Comparison of ENCODE assay signal across 19 cellular contexts in genomic region chr7:80885774-80886173, GRCh38. TPM values are rescaled to one million over a fixed set of nuclear protein-coding genes. Genes with fewer than 3 reads are reported as not detected.
A peak's percentile ranks its signal among the peaks of the same experiment; 100 is the strongest.
DNase-seq lines count a peak whose midpoint lies in the region; ATAC-seq, FAIRE-seq and TF ChIP-seq lines count a peak whose summit lies in the region.
"Had no signal": no experiment of that assay in that cellular context is flagged by ENCODE, and none has a peak within 500 bp of the region (broad histone marks: within the 10 kb centered on the region; RNA-seq: fewer than 3 reads in every experiment).

No MANE protein-coding gene starts in this region.

- no peak overlapping the region for H3K4me2 ChIP-seq in PC-3 (ENCODE audit: low read length)

- no peak overlapping the region for H3K9ac ChIP-seq in PC-3 (ENCODE audit: low read length)

- H3K27me3 ChIP-seq in Panc1 (ENCODE audit: control insufficient read depth, insufficient read depth, low read length) (no peaks in the 10 kb centered on the region), tibial artery (no peaks in the 10 kb centered on the region), PC-3 (ENCODE audit: low read length) (no peaks in the 10 kb centered on the region)
- H3K27me3 ChIP-seq: right lobe of liver had no signal

- H3K4me3 ChIP-seq in Panc1 (ENCODE audit: low read depth in 2 of 2, low read length in 2 of 2) = no peak overlapping the region
- H3K4me3 ChIP-seq in tibial artery = no peak overlapping the region
- H3K4me3 ChIP-seq in PC-3 (ENCODE audit: low read length) = no peak overlapping the region
- H3K4me3 ChIP-seq: right lobe of liver had no signal

- H3K4me1 ChIP-seq in Panc1 (ENCODE audit: control insufficient read depth, insufficient read depth, low read length) (peaks cover 74% of the 10 kb centered on the region), tibial artery (peaks cover 0 to 59% (median 23%) of the 10 kb centered on the region in 4 donors), PC-3 (ENCODE audit: insufficient read depth, low read length) (peaks cover 25% of the 10 kb centered on the region)
- H3K4me1 ChIP-seq: right lobe of liver had no signal

- DNase-seq in NCI-H748 (lab: John Stamatoyannopoulos, UW; ENCODE audit: unreplicated experiment) = peak; percentile 52
- DNase-seq in NCI-H748 treated with DMSO at 0.1 percent for 48 hours (lab: John Stamatoyannopoulos, UW) = no peak
- no peak for DNase-seq in Panc1 (ENCODE audit: low read depth, low spot score)
- peak; percentile 56 for DNase-seq in globus pallidus (ENCODE audit: low spot score)
- no peak for DNase-seq in tibial artery
- no peak for DNase-seq in PC-3
- no peak for DNase-seq in D721Med (ENCODE audit: insufficient read length, low spot score)
- no peak for DNase-seq in SW 1271 (lab: John Stamatoyannopoulos, UW)
- DNase-seq: activated CD8-positive, alpha-beta memory T cell treated with anti-CD3 and anti-CD28 coated beads, Interleukin-2, amount 50 U/mL, for 4 hours; activated naive CD8-positive, alpha-beta T cell treated with anti-CD3 and anti-CD28 coated beads for 36 hours; C1 segment of cervical spinal cord; hippocampal formation; NCI-H187; NCI-H510A treated with DMSO at 0.1 percent for 48 hours; right lobe of liver; T-helper 2 cell had no signal

- no TSS peak for BruUV-seq in Panc1 (replicated peaks; lab: Mats Ljungman, UMichigan)
- no TSS peak for BruUV-seq in PC-3 (replicated peaks; lab: Mats Ljungman, UMichigan)

- ATAC-seq in Panc1 (no peak), PC-3 (no peak)
- ATAC-seq: right lobe of liver had no signal

- peak overlapping the region; percentile 92 for H3K27ac ChIP-seq in Panc1 (ENCODE audit: low read length)
- peak overlapping the region; percentile 72 to 76 for H3K27ac ChIP-seq in tibial artery
- H3K27ac ChIP-seq in PC-3 (ENCODE audit: low read length) = no peak overlapping the region
- H3K27ac ChIP-seq: right lobe of liver had no signal

- peaks cover 5% of the 10 kb centered on the region for H3F3A ChIP-seq in PC-3 (ENCODE audit: low read length, unreplicated experiment)

- H4K20me1 ChIP-seq in PC-3 (ENCODE audit: low read length) = no peaks in the 10 kb centered on the region

- TF ChIP-seq CTCF in Panc1 (IDR thresholded peaks at IDR 0.05) (no peak), tibial artery (IDR thresholded peaks at IDR 0.05) (no peak), PC-3 (conservative IDR thresholded peaks at IDR 0.05; ENCODE audit: low read depth, low read length) (no peak), D721Med (IDR thresholded peaks at IDR 0.05; ENCODE audit: insufficient read depth, missing control alignments) (no peak)

- intact Hi-C loops in Panc1 (cut with micrococcal nuclease; ENCODE audit: unreplicated experiment) = no loop called here
- intact Hi-C loops in tibial artery (cut with DNase I; ENCODE audit: low total_unique reads) = no loop called here
- intact Hi-C loops in PC-3 (cut with micrococcal nuclease) = no loop called here

- H3K9me2 ChIP-seq in PC-3 (replicated peaks; ENCODE audit: low read length) = no peaks in the 10 kb centered on the region

- in situ Hi-C loops in Panc1 (cut with HindIII; ENCODE audit: low pct_unique_long_range_greater_than_20kb, low sequenced_read_pairs) = no loop called here

- H3K9me3 ChIP-seq in Panc1 (ENCODE audit: control insufficient read depth, insufficient read depth, low read depth, low read length) = no peaks in the 10 kb centered on the region
- H3K9me3 ChIP-seq in tibial artery = no peaks in the 10 kb centered on the region
- H3K9me3 ChIP-seq in PC-3 (ENCODE audit: low read length) = no peaks in the 10 kb centered on the region
- H3K9me3 ChIP-seq: right lobe of liver had no signal

- POLR2A ChIA-PET in Panc1 (lab: Charles Lee) (no interaction called here), PC-3 (lab: Charles Lee; ENCODE audit: unreplicated experiment) (no interaction called here)

- peaks cover 10% of the 10 kb centered on the region; the same call in 1 of the 2 replicates for H3K36me3 ChIP-seq in Panc1 (ENCODE audit: control insufficient read depth, insufficient read depth, low read length)
- H3K36me3 ChIP-seq in tibial artery = no peaks in the 10 kb centered on the region
- no peaks in the 10 kb centered on the region for H3K36me3 ChIP-seq in PC-3 (ENCODE audit: low read depth, low read length)
- H3K36me3 ChIP-seq: right lobe of liver had no signal

- peaks cover 11% of the 10 kb centered on the region; the same call in 1 of the 2 replicates for H3K79me2 ChIP-seq in PC-3 (ENCODE audit: low read length)

- no peak for FAIRE-seq in D721Med (lab: Jason Lieb, UNC)
- FAIRE-seq: colon had no signal

- CTCF ChIA-PET in Panc1 (lab: Charles Lee) = no interaction called here
- CTCF ChIA-PET in PC-3 (lab: Charles Lee) = no interaction called here

- H2AFZ ChIP-seq in PC-3 (ENCODE audit: low read length) = no peak overlapping the region

RNA-seq across cellular contexts. Expression of gene SEMA3C, which starts 33.1 kb away (rescaled TPM):
- 232 TPM for total RNA-seq in Panc1 (2021; ENCODE audit: unreplicated experiment)
- 166 TPM for polyA plus RNA-seq in Panc1 (2012; ENCODE audit: insufficient read length)
- 27.4 and 28.0 TPM in 2 replicates for total RNA-seq in PC-3 (2014; rRNA removed)
- total RNA-seq: activated naive CD8-positive, alpha-beta T cell treated with anti-CD3 and anti-CD28 coated beads for 36 hours; activated T-helper 2 cell treated with anti-CD3 and anti-CD28 coated beads, Interferon-gamma antibody, Interleukin-2, Interleukin-4, amounts not matched to agents 10 μg/mL and 5 μg/mL and 100 μg/mL, durations not matched to agents 14 hours and 24 hours and 36 hours had no signal
- polyA plus RNA-seq: IgD-negative memory B cell had no signal

Comparison
In these comparisons a context has a peak if more than half of its experiments do, and no peak if none do; other contexts are left out.
1. DNase-seq: peak in NCI-H748 (single experiment) and globus pallidus (single experiment); none in NCI-H748 treated with DMSO at 0.1 percent for 48 hours (single experiment), Panc1 (single experiment), tibial artery (0 of 2), PC-3 (single experiment), D721Med (single experiment) and SW 1271 (0 of 2).